Comparison of ENCODE assay signal across 19 cellular contexts in the genomic region with DNA sequence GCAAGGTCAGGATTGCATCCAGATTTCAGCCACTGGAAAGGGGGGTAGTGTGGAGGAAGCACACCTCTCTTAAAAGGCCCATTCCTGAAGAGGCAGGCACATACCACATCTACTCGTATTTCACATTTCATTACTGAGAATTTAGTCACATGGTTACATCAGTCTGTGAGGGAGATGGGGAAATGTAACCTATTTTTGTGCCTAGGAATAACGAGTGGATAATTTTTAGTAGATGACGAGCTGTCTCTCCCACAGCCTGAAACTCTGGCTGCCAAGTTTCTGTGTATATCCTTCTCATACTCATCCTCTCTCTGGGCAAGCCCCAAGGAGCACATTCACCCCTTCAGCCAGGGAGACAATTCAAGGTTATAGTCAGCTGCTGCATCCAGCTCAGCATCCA. TPM values are rescaled to one million over a fixed set of nuclear protein-coding genes. Genes with fewer than 3 reads are reported as not detected.
DNase-seq lines count a peak whose midpoint lies in the region; ATAC-seq and TF ChIP-seq lines count a peak whose summit lies in the region.
"Had no signal": no experiment of that assay in that cellular context is flagged by ENCODE, and none has a peak within 500 bp of the region (broad histone marks: within the 10 kb centered on the region; RNA-seq: fewer than 3 reads in every experiment).

No MANE protein-coding gene starts in this region.

- H3K27me3 ChIP-seq in psoas muscle (ENCODE audit: insufficient read depth in 3 of 3, low read length in 2 of 3) (no peaks in the 10 kb centered on the region), lower lobe of right lung (ENCODE audit: low read depth) (no peaks in the 10 kb centered on the region), uterus (no peaks in the 10 kb centered on the region)
- H3K27me3 ChIP-seq: colonic mucosa, heart right ventricle, tibial artery had no signal

- H3K36me3 ChIP-seq in psoas muscle (ENCODE audit: insufficient read depth in 1 of 2, low read depth in 1 of 2) (no peaks in the 10 kb centered on the region), lower lobe of right lung (no peaks in the 10 kb centered on the region), uterus (no peaks in the 10 kb centered on the region)
- H3K36me3 ChIP-seq: colonic mucosa, heart right ventricle, tibial artery had no signal

- ATAC-seq in psoas muscle = peak; percentile 33 to 77 (median 42)
- no peak for ATAC-seq in lower lobe of right lung
- ATAC-seq: heart right ventricle; stimulated activated effector memory CD8-positive, alpha-beta T cell treated with anti-CD3 and anti-CD28 coated beads, Interleukin-12 subunit alpha, Interleukin-12 subunit beta, amount 100 ng/mL, for 72 hours; T-helper 17 cell had no signal

- peak; percentile 14 for DNase-seq in ELR (ENCODE audit: low read depth)
- peak; percentile 48 for DNase-seq in M059J (ENCODE audit: low read depth)
- peak; percentile 41 for DNase-seq in fibroblast of gingiva (ENCODE audit: low read depth)
- DNase-seq in psoas muscle = no peak
- no peak for DNase-seq in lower lobe of right lung
- DNase-seq in uterus = no peak
- no peak for DNase-seq in NCI-H1105 (lab: John Stamatoyannopoulos, UW)
- DNase-seq: activated CD4-positive, CD25-positive, alpha-beta regulatory T cell; amygdala; CD8-positive, alpha-beta memory T cell; colonic mucosa; heart right ventricle; Kasumi-1; NCI-H187; NCI-H524; SHP77; T-helper 17 cell; tibial artery had no signal

- H3K9me3 ChIP-seq in psoas muscle (no peaks in the 10 kb centered on the region), lower lobe of right lung (no peaks in the 10 kb centered on the region), uterus (no peaks in the 10 kb centered on the region)
- H3K9me3 ChIP-seq: colonic mucosa, heart right ventricle, tibial artery had no signal

- H3K4me3 ChIP-seq in psoas muscle (no peak overlapping the region), lower lobe of right lung (no peak overlapping the region), uterus (no peak overlapping the region)
- H3K4me3 ChIP-seq: colonic mucosa, heart right ventricle, tibial artery had no signal

- no peak for TF ChIP-seq POLR2A in uterus (IDR thresholded peaks at IDR 0.05)

- H3K27ac ChIP-seq in psoas muscle (no peak overlapping the region), lower lobe of right lung (no peak overlapping the region), uterus (no peak overlapping the region)
- H3K27ac ChIP-seq: colonic mucosa, heart right ventricle, tibial artery had no signal

- no peak for TF ChIP-seq CTCF in psoas muscle (IDR thresholded peaks at IDR 0.05)
- no peak for TF ChIP-seq CTCF in lower lobe of right lung (IDR thresholded peaks at IDR 0.05)
- no peak for TF ChIP-seq CTCF in uterus (IDR thresholded peaks at IDR 0.05)

- intact Hi-C loops in psoas muscle (cut with DNase I) (no loop called here), lower lobe of right lung (cut with DNase I) (no loop called here), uterus (cut with DNase I; ENCODE audit: low total_unique reads) (no loop called here)

- WGBS in psoas muscle, 3 donors = 23 to 61% (median 38%) methylated on average over 3 of the region's 3 CpGs

- no peaks in the 10 kb centered on the region for H3K4me1 ChIP-seq in psoas muscle
- no peaks in the 10 kb centered on the region for H3K4me1 ChIP-seq in lower lobe of right lung
- H3K4me1 ChIP-seq in uterus = no peaks in the 10 kb centered on the region
- H3K4me1 ChIP-seq: colonic mucosa, heart right ventricle had no signal

RNA-seq across cellular contexts. Expression of gene C21orf91, which starts 10.3 kb away (rescaled TPM):
- 10.9 and 18.4 TPM in 2 replicates for total RNA-seq in M059J (2014; rRNA removed; shearing (Covaris generic))
- 1 to 10 TPM; 4.6 to 8.8 (median 5.8) TPM for total RNA-seq in psoas muscle
- 1 to 10 TPM; 1.9 to 3.4 (median 2.5) TPM for polyA plus RNA-seq in psoas muscle
- 24.8 TPM for total RNA-seq in lower lobe of right lung
- total RNA-seq in uterus = 10 to 100 TPM; 21.5 to 68.4 (median 30.3) TPM

Comparison
In these comparisons a context has a peak if more than half of its experiments do, and no peak if none do; other contexts are left out.
1. DNase-seq: peak in ELR (single experiment), M059J (single experiment) and fibroblast of gingiva (single experiment); none in psoas muscle (0 of 2), lower lobe of right lung (single experiment), uterus (0 of 2) and NCI-H1105 (single experiment).
2. ATAC-seq: peak in psoas muscle (4 of 4); none in lower lobe of right lung (0 of 2).